Comparison of ENCODE assay signal across 19 cellular contexts in genomic region chr10:27626821-27627359, GRCh38.
"Had no signal": no experiment of that assay in that cellular context is flagged by ENCODE, and none has a peak within 500 bp of the region (broad histone marks: within the 10 kb centered on the region; RNA-seq: fewer than 3 reads in every experiment).

No MANE protein-coding gene starts in this region.

- H3K79me2 ChIP-seq: hepatocyte had no signal

- H2AFZ ChIP-seq: hepatocyte had no signal

- H3K4me3 Mint-ChIP-seq: central memory CD8-positive, alpha-beta T cell; naive thymus-derived CD8-positive, alpha-beta T cell; stimulated activated naive B cell treated with anti-CD40 and anti-IgM and Interleukin-4, amounts not matched to agents 10 μg/mL and 1 μg/mL and 100 μg/mL, for 72 hours had no signal

- H3K36me3 Mint-ChIP-seq: naive thymus-derived CD8-positive, alpha-beta T cell; stimulated activated naive B cell treated with anti-CD40 and anti-IgM and Interleukin-4, amounts not matched to agents 10 μg/mL and 1 μg/mL and 100 μg/mL, for 72 hours had no signal

- H3K27ac ChIP-seq: gastroesophageal sphincter, hepatocyte, pancreas, prostate gland, sigmoid colon, skin epidermis, stomach had no signal

- H3K27ac Mint-ChIP-seq: naive thymus-derived CD8-positive, alpha-beta T cell; stimulated activated naive B cell treated with anti-CD40 and anti-IgM and Interleukin-4, amounts not matched to agents 10 μg/mL and 1 μg/mL and 100 μg/mL, for 72 hours had no signal

- H3K4me2 ChIP-seq: hepatocyte had no signal

- H3K9me3 Mint-ChIP-seq: central memory CD8-positive, alpha-beta T cell; naive thymus-derived CD8-positive, alpha-beta T cell; stimulated activated naive B cell treated with anti-CD40 and anti-IgM and Interleukin-4, amounts not matched to agents 10 μg/mL and 1 μg/mL and 100 μg/mL, for 72 hours had no signal

- ATAC-seq: esophagus mucosa; gastroesophageal sphincter; naive thymus-derived CD8-positive, alpha-beta T cell; pancreas; stimulated activated naive B cell treated with anti-CD40 and anti-IgM and Interleukin-4, amounts not matched to agents 10 μg/mL and 1 μg/mL and 100 μg/mL, for 72 hours had no signal

- H3K4me3 ChIP-seq: gastroesophageal sphincter, hepatocyte, pancreas, prostate gland, sigmoid colon, skin epidermis, stomach had no signal

- H3K4me1 ChIP-seq: pancreas, prostate gland, stomach had no signal

- H3K4me1 Mint-ChIP-seq: central memory CD8-positive, alpha-beta T cell; naive thymus-derived CD8-positive, alpha-beta T cell; stimulated activated naive B cell treated with anti-CD40 and anti-IgM and Interleukin-4, amounts not matched to agents 10 μg/mL and 1 μg/mL and 100 μg/mL, for 72 hours had no signal

- H3K27me3 ChIP-seq: gastroesophageal sphincter, hepatocyte, sigmoid colon had no signal

- H3K36me3 ChIP-seq: gastroesophageal sphincter, pancreas, prostate gland, sigmoid colon, stomach had no signal

- DNase-seq: effector memory CD4-positive, alpha-beta T cell; foreskin fibroblast; kidney; left cardiac atrium; naive thymus-derived CD8-positive, alpha-beta T cell; pancreas; sigmoid colon; stimulated activated CD4-positive, alpha-beta T cell treated with anti-CD3 and anti-CD28 coated beads, Interleukin-2, amount 100 ng/mL, for 24 hours; stimulated activated CD4-positive, alpha-beta T cell treated with anti-CD3 and anti-CD28 coated beads, Interleukin-4, amount 100 ng/mL, for 4 hours; stimulated activated naive B cell treated with anti-CD40 and anti-IgM and Interleukin-4, amounts not matched to agents 10 μg/mL and 1 μg/mL and 100 μg/mL, for 72 hours; stomach; substantia nigra; trophoblast cell had no signal
